Comparison of ENCODE assay signal across 10 cellular contexts in genomic region chr9:135077497-135078200, GRCh38. TPM values are rescaled to one million over a fixed set of nuclear protein-coding genes. Genes with fewer than 3 reads are reported as not detected.
DNase-seq lines count a peak whose midpoint lies in the region; ATAC-seq, FAIRE-seq and TF ChIP-seq lines count a peak whose summit lies in the region.
"Had no signal": no experiment of that assay in that cellular context is flagged by ENCODE, and none has a peak within 500 bp of the region (broad histone marks: within the 10 kb centered on the region; RNA-seq: fewer than 3 reads in every experiment).

No MANE protein-coding gene starts in this region.

- TF ChIP-seq CTCF in GM12878 (IDR thresholded peaks at IDR 0.05 in 2 of 3, conservative IDR thresholded peaks at IDR 0.05 in 1 of 3; ENCODE audit: control insufficient read depth in 2 of 3, extremely low read depth in 1 of 3, insufficient read depth in 1 of 3, low read depth in 3 of 3, low read length in 3 of 3), result no peak
- TF ChIP-seq CTCF in nephron (IDR thresholded peaks at IDR 0.05; ENCODE audit: unreplicated experiment in 3 of 3), result no peak

- CTCF ChIA-PET in GM12878 (lab: Yijun Ruan, JAX), result no interaction called here

- H3K4me1 ChIP-seq in GM12878 (ENCODE audit: control insufficient read depth, insufficient read depth, low read length), result no peaks in the 10 kb centered on the region

- H3K4me1 Mint-ChIP-seq in nephron, result no peaks in the 10 kb centered on the region
- H3K4me1 Mint-ChIP-seq: IgD-negative memory B cell had no signal

- peak; percentile 67 for DNase-seq in D341Med (ENCODE audit: low spot score)
- DNase-seq in GM12878 (ENCODE audit: low read depth, low spot score), result no peak
- no peak for DNase-seq in NCI-H526 (lab: John Stamatoyannopoulos, UW)
- no peak for DNase-seq in activated T-cell treated with anti-CD3 and anti-CD28 coated beads, Interleukin-2, amount 50 U/mL, for 48 hours

- H3K4me3 Mint-ChIP-seq in nephron, result peak overlapping the region; percentile 59 to 72 (median 68)

- peaks cover 83% of the 10 kb centered on the region for H3K27me3 Mint-ChIP-seq in nephron (ENCODE audit: low read depth)

- H3K36me3 Mint-ChIP-seq in nephron (ENCODE audit: low read depth), result no peaks in the 10 kb centered on the region
- H3K36me3 Mint-ChIP-seq: IgD-negative memory B cell had no signal

- no peak overlapping the region for H3K4me3 ChIP-seq in GM12878

- no peaks in the 10 kb centered on the region for H3K9me3 Mint-ChIP-seq in nephron
- H3K9me3 Mint-ChIP-seq: IgD-negative memory B cell had no signal

- H3K27ac Mint-ChIP-seq in nephron, result no peak overlapping the region

- TF ChIP-seq EP300 in Ishikawa (IDR thresholded peaks at IDR 0.05; ENCODE audit: borderline replicate concordance) (no peak), GM12878 (IDR thresholded peaks at IDR 0.05; ENCODE audit: borderline replicate concordance in 1 of 2, control insufficient read depth in 1 of 2, low read depth in 2 of 2, low read length in 2 of 2) (no peak)

- in situ Hi-C loops in GM12878 (cut with MboI), result no loop called here

- no peak for TF ChIP-seq RAD21 in Ishikawa (IDR thresholded peaks at IDR 0.05; ENCODE audit: low read depth)
- no peak for TF ChIP-seq RAD21 in GM12878 (IDR thresholded peaks at IDR 0.05; ENCODE audit: insufficient read depth, low read depth, low read length)

- no peaks in the 10 kb centered on the region; a peak in 3 of 4 replicates for H3K27me3 ChIP-seq in GM12878 (replicated peaks in 1 of 2; ENCODE audit: control insufficient read depth in 2 of 2, insufficient read depth in 2 of 2, low read length in 1 of 2)

- no peaks in the 10 kb centered on the region for H3K9me3 ChIP-seq in GM12878 (replicated peaks; ENCODE audit: control insufficient read depth, insufficient read depth, low read length)

- no TSS peak for BruUV-seq in GM12878 (replicated peaks; lab: Mats Ljungman, UMichigan)

- H3K79me2 ChIP-seq in GM12878 (ENCODE audit: control insufficient read depth, insufficient read depth, low read length), result no peaks in the 10 kb centered on the region

- WGBS in GM12878 (ENCODE audit: insufficient coverage, insufficient replicate concordance, low lambda C conversion rate, missing lambda C conversion rate), result 13% methylated on average over 11 of the region's 12 CpGs

- POLR2A ChIA-PET in GM12878 (lab: Charles Lee), result no interaction called here

- H4K20me1 ChIP-seq in GM12878 (ENCODE audit: control insufficient read depth, insufficient read depth), result no peaks in the 10 kb centered on the region

- SMC1A ChIA-PET in GM12878 (lab: Charles Lee; ENCODE audit: uncharacterized antibody, unreplicated experiment), result no interaction called here

- no peak overlapping the region for H3K4me2 ChIP-seq in GM12878 (ENCODE audit: control insufficient read depth, insufficient read depth)

- no peak for ATAC-seq in GM12878
- ATAC-seq in GM21526 (IDR thresholded peaks at IDR 0.05; ENCODE audit: low FRiP score, unreplicated experiment), result no peak
- no peak for ATAC-seq in GM21447 (IDR thresholded peaks at IDR 0.05; ENCODE audit: unreplicated experiment)
- ATAC-seq: right cardiac atrium had no signal

- H3K27ac ChIP-seq in GM12878 (ENCODE audit: control insufficient read depth, insufficient read depth), result no peak overlapping the region

- H3K36me3 ChIP-seq in GM12878 (ENCODE audit: control insufficient read depth in 2 of 2, insufficient read depth in 2 of 2, low read length in 1 of 2), result no peaks in the 10 kb centered on the region

- intact Hi-C loops in GM12878 (cut with micrococcal nuclease; ENCODE audit: unreplicated experiment), result no loop called here

- H3K9ac ChIP-seq in GM12878 (ENCODE audit: control insufficient read depth, insufficient read depth, low read length), result no peak overlapping the region

- no peak overlapping the region for H2AFZ ChIP-seq in GM12878 (ENCODE audit: control insufficient read depth, low read depth, low read length)

- RAD21 ChIA-PET in GM12878 (lab: Charles Lee; ENCODE audit: unreplicated experiment), result no interaction called here

- no peak for TF ChIP-seq POLR2A in GM12878 (IDR thresholded peaks at IDR 0.05; ENCODE audit: low read depth, low read length)

- no peak for FAIRE-seq in GM12878 (lab: Jason Lieb, UNC)

TF ChIP-seq in Ishikawa, 13 proteins besides CTCF, POLR2A, EP300 and RAD21:
- TF ChIP-seq CREB1 (IDR thresholded peaks at IDR 0.05; ENCODE audit: low read depth), result no peak
- TF ChIP-seq REST (IDR thresholded peaks at IDR 0.05; ENCODE audit: low read depth), result peak; percentile 93
TF ChIP-seq in Ishikawa: peak in this region for 1.

TF ChIP-seq in GM12878, 131 proteins besides CTCF, POLR2A, EP300 and RAD21:
- no peak for TF ChIP-seq PAX5 (IDR thresholded peaks at IDR 0.05; ENCODE audit: borderline replicate concordance, low read depth, low read length)
- no peak for TF ChIP-seq CBX5 (IDR thresholded peaks at IDR 0.05; ENCODE audit: low read depth)
- TF ChIP-seq, protein P1, sequence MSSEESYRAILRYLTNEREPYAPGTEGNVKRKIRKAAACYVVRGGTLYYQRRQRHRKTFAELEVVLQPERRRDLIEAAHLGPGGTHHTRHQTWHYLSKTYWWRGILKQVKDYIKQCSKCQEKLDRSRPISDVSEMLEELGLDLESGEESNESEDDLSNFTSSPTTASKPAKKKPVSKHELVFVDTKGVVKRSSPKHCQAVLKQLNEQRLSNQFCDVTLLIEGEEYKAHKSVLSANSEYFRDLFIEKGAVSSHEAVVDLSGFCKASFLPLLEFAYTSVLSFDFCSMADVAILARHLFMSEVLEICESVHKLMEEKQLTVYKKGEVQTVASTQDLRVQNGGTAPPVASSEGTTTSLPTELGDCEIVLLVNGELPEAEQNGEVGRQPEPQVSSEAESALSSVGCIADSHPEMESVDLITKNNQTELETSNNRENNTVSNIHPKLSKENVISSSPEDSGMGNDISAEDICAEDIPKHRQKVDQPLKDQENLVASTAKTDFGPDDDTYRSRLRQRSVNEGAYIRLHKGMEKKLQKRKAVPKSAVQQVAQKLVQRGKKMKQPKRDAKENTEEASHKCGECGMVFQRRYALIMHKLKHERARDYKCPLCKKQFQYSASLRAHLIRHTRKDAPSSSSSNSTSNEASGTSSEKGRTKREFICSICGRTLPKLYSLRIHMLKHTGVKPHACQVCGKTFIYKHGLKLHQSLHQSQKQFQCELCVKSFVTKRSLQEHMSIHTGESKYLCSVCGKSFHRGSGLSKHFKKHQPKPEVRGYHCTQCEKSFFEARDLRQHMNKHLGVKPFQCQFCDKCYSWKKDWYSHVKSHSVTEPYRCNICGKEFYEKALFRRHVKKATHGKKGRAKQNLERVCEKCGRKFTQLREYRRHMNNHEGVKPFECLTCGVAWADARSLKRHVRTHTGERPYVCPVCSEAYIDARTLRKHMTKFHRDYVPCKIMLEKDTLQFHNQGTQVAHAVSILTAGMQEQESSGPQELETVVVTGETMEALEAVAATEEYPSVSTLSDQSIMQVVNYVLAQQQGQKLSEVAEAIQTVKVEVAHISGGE (CRISPR knock-in tag; IDR thresholded peaks at IDR 0.05), result no peak
- TF ChIP-seq REST (IDR thresholded peaks at IDR 0.05; ENCODE audit: low read depth, low read length), result peak; percentile 86
- no peak for TF ChIP-seq ETV6 (conservative IDR thresholded peaks at IDR 0.05 in 1 of 2, IDR thresholded peaks at IDR 0.05 in 1 of 2; ENCODE audit: borderline replicate concordance in 1 of 2, low read depth in 1 of 2)
- no peak for TF ChIP-seq CBX3 (IDR thresholded peaks at IDR 0.05; ENCODE audit: borderline replicate concordance, low read depth)
- TF ChIP-seq JUNB (IDR thresholded peaks at IDR 0.05), result no peak

RNA-seq across cellular contexts. Expression of gene OLFM1, which starts 9.8 kb away (rescaled TPM):
- total RNA-seq in GM12878 (2013; cell fraction: nucleolus; rRNA removed), result not detected in 2 replicates
- not detected in 2 replicates for total RNA-seq in GM12878 (2014; rRNA removed)
- total RNA-seq in GM12878 (2014; rRNA removed; fragmentation: Illumina TruSeq; extraction: Trizol), result not detected in 2 replicates
- 0.21 TPM in 1 of 2 replicates, not detected in the other for total RNA-seq in GM12878 (2021)
- polyA plus RNA-seq in GM12878 (2011; ENCODE audit: low read depth), result not detected
- not detected in 2 replicates for polyA plus RNA-seq in GM12878 (2011; rRNA removed)
- not detected in 2 replicates for polyA plus RNA-seq in GM12878 (2011; cell fraction: cytosol; rRNA removed)
- not detected in 2 replicates for polyA plus RNA-seq in GM12878 (2011; cell fraction: nucleus; rRNA removed)
- not detected in 2 replicates for polyA plus RNA-seq in GM12878 (2012)
- not detected in 2 replicates for polyA plus RNA-seq in GM12878 (2014; fragmentation: Illumina TruSeq; extraction: Trizol)
- not detected for polyA plus RNA-seq in GM12878 (2014; fragmentation: Nextera tagmentation; extraction: Ambion mirVana)
- not detected in 2 replicates for polyA plus RNA-seq in GM12878 (2014; rRNA removed)
- not detected for polyA plus RNA-seq in GM12878 (2016; fragmentation: Nextera tagmentation; extraction: Ambion mirVana)
- polyA minus RNA-seq in GM12878 (2011; rRNA and poly(A)+ RNA removed), result not detected in 2 replicates
- polyA minus RNA-seq in GM12878 (2011; cell fraction: cytosol; rRNA and poly(A)+ RNA removed), result not detected in 2 replicates
- not detected in 2 replicates for polyA minus RNA-seq in GM12878 (2011; cell fraction: nucleus; rRNA and poly(A)+ RNA removed)
